21 cellular contexts compared by ENCODE assay signal in genomic region chr3:38725726-38726410, GRCh38.
DNase-seq lines count a peak whose midpoint lies in the region; ATAC-seq, FAIRE-seq and TF ChIP-seq lines count a peak whose summit lies in the region.
"Had no signal": no experiment of that assay in that cellular context is flagged by ENCODE, and none has a peak within 500 bp of the region (broad histone marks: within the 10 kb centered on the region; RNA-seq: fewer than 3 reads in every experiment).

No MANE protein-coding gene starts in this region.

- no peak overlapping the region for H3K4me3 ChIP-seq in brain microvascular endothelial cell (ENCODE audit: low read depth, low read length)
- no peak overlapping the region for H3K4me3 ChIP-seq in right cardiac atrium (ENCODE audit: low read length)
- H3K4me3 ChIP-seq: neural progenitor cell, tibial nerve had no signal

- no peaks in the 10 kb centered on the region for H3K27me3 ChIP-seq in brain microvascular endothelial cell (replicated peaks)
- no peaks in the 10 kb centered on the region for H3K27me3 ChIP-seq in right cardiac atrium (ENCODE audit: control insufficient read depth, insufficient read depth)
- H3K27me3 ChIP-seq: neural progenitor cell, tibial nerve had no signal

- H3K4me3 Mint-ChIP-seq in activated T-cell treated with anti-CD3 and anti-CD28 coated beads, Interleukin-2, amount 50 U/mL, for 24 hours, result no peak overlapping the region
- H3K4me3 Mint-ChIP-seq in activated CD8-positive, alpha-beta T cell treated with anti-CD3 and anti-CD28 coated beads, Interleukin-2, amount 10 ng/mL, durations not matched to agents 7 days and 5 days, result no peak overlapping the region
- H3K4me3 Mint-ChIP-seq: activated CD4-positive, alpha-beta T cell treated with anti-CD3 and anti-CD28 coated beads, Interleukin-2, amount 10 ng/mL, durations not matched to agents 24 days and 14 days; activated naive CD8-positive, alpha-beta T cell treated with anti-CD3 and anti-CD28 coated beads, Interleukin-2, amount 50 U/mL, for 24 hours; neural progenitor cell had no signal

- H3K36me3 ChIP-seq in brain microvascular endothelial cell (replicated peaks), result no peaks in the 10 kb centered on the region
- H3K36me3 ChIP-seq: neural progenitor cell, tibial nerve had no signal

- peak; percentile 14 for DNase-seq in Daoy (ENCODE audit: low read depth)
- DNase-seq in NCI-H226, result peak; percentile 61
- peak; percentile 36 for DNase-seq in brain microvascular endothelial cell
- DNase-seq in right cardiac atrium, result peak in 2 of 3 donors; percentile 48 to 80
- no peak for DNase-seq in activated T-cell treated with anti-CD3 and anti-CD28 coated beads, Interleukin-2, amount 50 U/mL, for 24 hours
- DNase-seq in activated CD8-positive, alpha-beta T cell treated with anti-CD3 and anti-CD28 coated beads, Interleukin-2, amount 10 ng/mL, durations not matched to agents 7 days and 5 days, result no peak
- no peak for DNase-seq in mesenteric fat pad (ENCODE audit: low spot score)
- no peak for DNase-seq in HTR-8/SVneo (ENCODE audit: insufficient read length, low spot score)
- DNase-seq: activated CD4-positive, alpha-beta T cell treated with anti-CD3 and anti-CD28 coated beads, Interleukin-2, amount 10 ng/mL, durations not matched to agents 24 days and 14 days; activated naive CD8-positive, alpha-beta T cell treated with anti-CD3 and anti-CD28 coated beads, Interleukin-2, amount 50 U/mL, for 24 hours; activated T-cell treated with anti-CD3 and anti-CD28 coated beads, Interleukin-2, amount 50 U/mL, for 48 hours; cortex of kidney; NCI-H510A; stimulated activated CD4-positive, alpha-beta T cell treated with anti-CD3 and anti-CD28 coated beads, Interleukin-4, amount 100 ng/mL, for 24 hours; T-helper 9 cell had no signal

- WGBS in right cardiac atrium, result 39% methylated on average over 5 of the region's 5 CpGs

- no peak for FAIRE-seq in HTR-8/SVneo (lab: Jason Lieb, UNC)
- FAIRE-seq: GM12892 had no signal

- no peak overlapping the region for H3K27ac Mint-ChIP-seq in activated T-cell treated with anti-CD3 and anti-CD28 coated beads, Interleukin-2, amount 50 U/mL, for 24 hours
- H3K27ac Mint-ChIP-seq in activated CD8-positive, alpha-beta T cell treated with anti-CD3 and anti-CD28 coated beads, Interleukin-2, amount 10 ng/mL, durations not matched to agents 7 days and 5 days, result no peak overlapping the region
- H3K27ac Mint-ChIP-seq: activated CD4-positive, alpha-beta T cell treated with anti-CD3 and anti-CD28 coated beads, Interleukin-2, amount 10 ng/mL, durations not matched to agents 24 days and 14 days; activated naive CD8-positive, alpha-beta T cell treated with anti-CD3 and anti-CD28 coated beads, Interleukin-2, amount 50 U/mL, for 24 hours; neural progenitor cell had no signal

- H3K9me3 ChIP-seq in right cardiac atrium (ENCODE audit: control insufficient read depth, low read length), result no peaks in the 10 kb centered on the region
- H3K9me3 ChIP-seq: tibial nerve had no signal

- H3K4me1 ChIP-seq in right cardiac atrium (ENCODE audit: control insufficient read depth, insufficient read depth, low read length), result no peaks in the 10 kb centered on the region
- H3K4me1 ChIP-seq: neural progenitor cell, tibial nerve had no signal

- peak; percentile 81 to 83 for ATAC-seq in right cardiac atrium
- ATAC-seq in activated CD8-positive, alpha-beta T cell treated with anti-CD3 and anti-CD28 coated beads, Interleukin-2, amount 10 ng/mL, durations not matched to agents 7 days and 5 days, result no peak
- ATAC-seq: activated naive CD8-positive, alpha-beta T cell treated with anti-CD3 and anti-CD28 coated beads, Interleukin-2, amount 50 U/mL, for 24 hours; esophagus mucosa; sciatic nerve had no signal

- H3K36me3 Mint-ChIP-seq in activated T-cell treated with anti-CD3 and anti-CD28 coated beads, Interleukin-2, amount 50 U/mL, for 24 hours (ENCODE audit: low read depth), result no peaks in the 10 kb centered on the region
- no peaks in the 10 kb centered on the region for H3K36me3 Mint-ChIP-seq in activated CD8-positive, alpha-beta T cell treated with anti-CD3 and anti-CD28 coated beads, Interleukin-2, amount 10 ng/mL, durations not matched to agents 7 days and 5 days (ENCODE audit: low read depth)
- H3K36me3 Mint-ChIP-seq: neural progenitor cell had no signal

- in situ Hi-C loops in brain microvascular endothelial cell (cut with HindIII; ENCODE audit: low pct_ligation_motif_present, low sequenced_read_pairs), result no loop called here

- H3K4me1 Mint-ChIP-seq in activated T-cell treated with anti-CD3 and anti-CD28 coated beads, Interleukin-2, amount 50 U/mL, for 24 hours (ENCODE audit: low read depth), result no peaks in the 10 kb centered on the region
- no peaks in the 10 kb centered on the region for H3K4me1 Mint-ChIP-seq in activated CD8-positive, alpha-beta T cell treated with anti-CD3 and anti-CD28 coated beads, Interleukin-2, amount 10 ng/mL, durations not matched to agents 7 days and 5 days (ENCODE audit: low read depth)
- H3K4me1 Mint-ChIP-seq: activated CD4-positive, alpha-beta T cell treated with anti-CD3 and anti-CD28 coated beads, Interleukin-2, amount 10 ng/mL, durations not matched to agents 24 days and 14 days; activated naive CD8-positive, alpha-beta T cell treated with anti-CD3 and anti-CD28 coated beads, Interleukin-2, amount 50 U/mL, for 24 hours had no signal

- no peak overlapping the region for H3K27ac ChIP-seq in brain microvascular endothelial cell
- peak overlapping the region; percentile 74 for H3K27ac ChIP-seq in right cardiac atrium (ENCODE audit: low read length)
- H3K27ac ChIP-seq: C4-2B, neural progenitor cell, tibial nerve had no signal

- TF ChIP-seq CTCF in brain microvascular endothelial cell (IDR thresholded peaks at IDR 0.05; ENCODE audit: low read depth, low read length, missing control alignments), result no peak

- POLR2A ChIA-PET in activated CD8-positive, alpha-beta T cell treated with anti-CD3 and anti-CD28 coated beads, Interleukin-2, amount 10 ng/mL, durations not matched to agents 7 days and 5 days (lab: Charles Lee), result no interaction called here

- peaks cover 28% of the 10 kb centered on the region for H3K27me3 Mint-ChIP-seq in activated T-cell treated with anti-CD3 and anti-CD28 coated beads, Interleukin-2, amount 50 U/mL, for 24 hours
- H3K27me3 Mint-ChIP-seq in activated CD8-positive, alpha-beta T cell treated with anti-CD3 and anti-CD28 coated beads, Interleukin-2, amount 10 ng/mL, durations not matched to agents 7 days and 5 days (ENCODE audit: low read depth), result peaks cover 4% of the 10 kb centered on the region

- no peaks in the 10 kb centered on the region for H3K9me3 Mint-ChIP-seq in activated T-cell treated with anti-CD3 and anti-CD28 coated beads, Interleukin-2, amount 50 U/mL, for 24 hours
- no peaks in the 10 kb centered on the region for H3K9me3 Mint-ChIP-seq in activated CD8-positive, alpha-beta T cell treated with anti-CD3 and anti-CD28 coated beads, Interleukin-2, amount 10 ng/mL, durations not matched to agents 7 days and 5 days (ENCODE audit: insufficient read depth)
- H3K9me3 Mint-ChIP-seq: activated CD4-positive, alpha-beta T cell treated with anti-CD3 and anti-CD28 coated beads, Interleukin-2, amount 10 ng/mL, durations not matched to agents 24 days and 14 days; activated naive CD8-positive, alpha-beta T cell treated with anti-CD3 and anti-CD28 coated beads, Interleukin-2, amount 50 U/mL, for 24 hours; neural progenitor cell had no signal

- intact Hi-C loops in right cardiac atrium (cut with DNase I), result no loop called here

- CTCF ChIA-PET in activated CD8-positive, alpha-beta T cell treated with anti-CD3 and anti-CD28 coated beads, Interleukin-2, amount 10 ng/mL, durations not matched to agents 7 days and 5 days (lab: Charles Lee), result interaction anchor here (1.0 kb wide), 1 partner anchor 8 kb away, joined by 3 read pairs; no protein-coding TSS in a partner anchor

Comparison
In these comparisons a context has a peak if more than half of its experiments do, and no peak if none do; other contexts are left out.
1. DNase-seq: peak in Daoy (single experiment), NCI-H226 (single experiment), brain microvascular endothelial cell (single experiment) and right cardiac atrium (2 of 3); none in activated T-cell treated with anti-CD3 and anti-CD28 coated beads, Interleukin-2, amount 50 U/mL, for 24 hours (single experiment), activated CD8-positive, alpha-beta T cell treated with anti-CD3 and anti-CD28 coated beads, Interleukin-2, amount 10 ng/mL, durations not matched to agents 7 days and 5 days (single experiment), mesenteric fat pad (single experiment) and HTR-8/SVneo (single experiment).